In genomic region chr17:58343131-58343530, GRCh38 we compare ENCODE assay signal across 15 cellular contexts. TPM values are rescaled to one million over a fixed set of nuclear protein-coding genes. Genes with fewer than 3 reads are reported as not detected.
DNase-seq lines count a peak whose midpoint lies in the region; ATAC-seq and TF ChIP-seq lines count a peak whose summit lies in the region.
"Had no signal": no experiment of that assay in that cellular context is flagged by ENCODE, and none has a peak within 500 bp of the region (broad histone marks: within the 10 kb centered on the region; RNA-seq: fewer than 3 reads in every experiment).

No MANE protein-coding gene starts in this region.

- ATAC-seq in naive B cell (ENCODE audit: low read depth in 2 of 2) = no peak
- ATAC-seq: gastrocnemius medialis, HCT116 had no signal

- intact Hi-C loops in tibial artery (cut with DNase I; ENCODE audit: low total_unique reads) = no loop called here

- peaks cover 88% of the 10 kb centered on the region for H3K36me3 Mint-ChIP-seq in activated CD4-positive, alpha-beta memory T cell treated with anti-CD3 and anti-CD28 coated beads, Interleukin-2, amount 10 ng/mL, durations not matched to agents 7 days and 5 days (ENCODE audit: low read depth)
- H3K36me3 Mint-ChIP-seq in naive B cell = peaks cover 6 to 11% of the 10 kb centered on the region in 2 donors

- H3K36me3 ChIP-seq in BLaER1 treated with 17β-estradiol and CSF1 and Interleukin-3, amounts not matched to agents 10 nM and 100 nM = peaks cover 34 to 59% (median 52%) of the 10 kb centered on the region in 11 experiments
- H3K36me3 ChIP-seq in mesendoderm (ENCODE audit: control insufficient read depth, insufficient read depth, low read length) = peaks cover 13% of the 10 kb centered on the region
- H3K36me3 ChIP-seq in tibial artery = peaks cover 41 to 50% (median 47%) of the 10 kb centered on the region in 3 donors

- no peak overlapping the region for H3K18ac ChIP-seq in mesendoderm (ENCODE audit: low read length)

- CTCF ChIA-PET in activated CD4-positive, alpha-beta memory T cell treated with anti-CD3 and anti-CD28 coated beads, Interleukin-2, amount 10 ng/mL, durations not matched to agents 7 days and 5 days (lab: Charles Lee) = interaction anchor here (2.4 to 3.3 kb wide), 5 partner anchors 9 to 27 kb away, joined by 11 to 91 read pairs (median 28); partner anchors contain the start of genes SUPT4H1 and TSPOAP1

- DNase-seq in GM10266 (ENCODE audit: extremely low spot score) (no peak), naive B cell (no peak), NCI-H774 (lab: John Stamatoyannopoulos, UW) (no peak), mesendoderm (no peak), foreskin melanocyte (no peak), tibial artery (no peak)
- DNase-seq in activated CD4-positive, alpha-beta memory T cell treated with anti-CD3 and anti-CD28 coated beads, Interleukin-2, amount 10 ng/mL, durations not matched to agents 7 days and 5 days = no peak
- DNase-seq: BE2C, gastrocnemius medialis had no signal

- no peaks in the 10 kb centered on the region for H3K9me3 Mint-ChIP-seq in activated CD4-positive, alpha-beta memory T cell treated with anti-CD3 and anti-CD28 coated beads, Interleukin-2, amount 10 ng/mL, durations not matched to agents 7 days and 5 days
- no peaks in the 10 kb centered on the region for H3K9me3 Mint-ChIP-seq in naive B cell

- H3K9me3 ChIP-seq in BLaER1 treated with 17β-estradiol and CSF1 and Interleukin-3, amounts not matched to agents 10 nM and 100 nM (replicated peaks in 1 of 11) = no peaks in the 10 kb centered on the region
- no peaks in the 10 kb centered on the region for H3K9me3 ChIP-seq in tibial artery
- H3K9me3 ChIP-seq: BE2C, gastrocnemius medialis, mucosa of descending colon, prostate gland, SJSA1 had no signal

- no peak overlapping the region for H3K23ac ChIP-seq in mesendoderm (ENCODE audit: low read length)

- H3K56ac ChIP-seq in mesendoderm (ENCODE audit: low read length) = no peak overlapping the region

- no peaks in the 10 kb centered on the region for H3K27me3 ChIP-seq in BLaER1 treated with 17β-estradiol and CSF1 and Interleukin-3, amounts not matched to agents 10 nM and 100 nM
- H3K27me3 ChIP-seq in mesendoderm (ENCODE audit: insufficient read depth, low read length, poor library complexity) (no peaks in the 10 kb centered on the region), tibial artery (peaks cover 0 to 7% of the 10 kb centered on the region in 2 donors)
- H3K27me3 ChIP-seq: BE2C, SJSA1 had no signal

- no peak overlapping the region for H4K8ac ChIP-seq in mesendoderm (ENCODE audit: low read depth, low read length)

- no peak overlapping the region for H2AK5ac ChIP-seq in mesendoderm (ENCODE audit: low read length)

- peak overlapping the region; percentile 18 to 99 (median 54) for H3K4me3 ChIP-seq in BLaER1 treated with 17β-estradiol and CSF1 and Interleukin-3, amounts not matched to agents 10 nM and 100 nM
- H3K4me3 ChIP-seq in mesendoderm (ENCODE audit: low read length) (no peak overlapping the region), tibial artery (no peak overlapping the region)
- H3K4me3 ChIP-seq: gastrocnemius medialis, mucosa of descending colon, prostate gland, SJSA1 had no signal

- no peaks in the 10 kb centered on the region for H3K27me3 Mint-ChIP-seq in activated CD4-positive, alpha-beta memory T cell treated with anti-CD3 and anti-CD28 coated beads, Interleukin-2, amount 10 ng/mL, durations not matched to agents 7 days and 5 days
- H3K27me3 Mint-ChIP-seq in naive B cell = no peaks in the 10 kb centered on the region

- peak overlapping the region; percentile 98 for H3K4me3 Mint-ChIP-seq in activated CD4-positive, alpha-beta memory T cell treated with anti-CD3 and anti-CD28 coated beads, Interleukin-2, amount 10 ng/mL, durations not matched to agents 7 days and 5 days
- peak overlapping the region; percentile 83 to 96 (median 88) for H3K4me3 Mint-ChIP-seq in naive B cell

- H3K4me1 ChIP-seq in BLaER1 treated with 17β-estradiol and CSF1 and Interleukin-3, amounts not matched to agents 10 nM and 100 nM = peaks cover 92 to 100% (median 98%) of the 10 kb centered on the region in 10 experiments
- H3K4me1 ChIP-seq in mesendoderm (ENCODE audit: control insufficient read depth, low read depth, low read length) (peaks cover 13% of the 10 kb centered on the region), tibial artery (peaks cover 0 to 3% (median 2%) of the 10 kb centered on the region in 4 donors)
- H3K4me1 ChIP-seq: gastrocnemius medialis, prostate gland had no signal

- no peak overlapping the region for H2BK15ac ChIP-seq in mesendoderm (replicated peaks; ENCODE audit: low read depth)

- POLR2A ChIA-PET in activated CD4-positive, alpha-beta memory T cell treated with anti-CD3 and anti-CD28 coated beads, Interleukin-2, amount 10 ng/mL, durations not matched to agents 7 days and 5 days (lab: Charles Lee) = interaction anchor here (0.9 to 22.3 kb wide), 9 partner anchors 8 to 1443 kb away, joined by 3 to 1460 read pairs (median 17); partner anchors contain the start of genes RNF43, SUPT4H1 and TSPOAP1

- H3K4me1 Mint-ChIP-seq in activated CD4-positive, alpha-beta memory T cell treated with anti-CD3 and anti-CD28 coated beads, Interleukin-2, amount 10 ng/mL, durations not matched to agents 7 days and 5 days = peaks cover 81% of the 10 kb centered on the region
- peaks cover 54 to 92% (median 69%) of the 10 kb centered on the region in 3 donors for H3K4me1 Mint-ChIP-seq in naive B cell

- peak overlapping the region; percentile 97 to 100 (median 98) for H3K4me2 ChIP-seq in BLaER1 treated with 17β-estradiol and CSF1 and Interleukin-3, amounts not matched to agents 10 nM and 100 nM
- no peak overlapping the region for H3K4me2 ChIP-seq in mesendoderm (ENCODE audit: low read length)

- H3K79me2 ChIP-seq in mesendoderm (ENCODE audit: control insufficient read depth, insufficient read depth, low read length) = no peaks in the 10 kb centered on the region

- no peak overlapping the region for H4K5ac ChIP-seq in mesendoderm (ENCODE audit: low read length)

- H3K79me1 ChIP-seq in mesendoderm (ENCODE audit: low read length) = no peaks in the 10 kb centered on the region

- H2BK120ac ChIP-seq in mesendoderm (ENCODE audit: low read depth, low read length) = no peak overlapping the region

- H3K27ac Mint-ChIP-seq in activated CD4-positive, alpha-beta memory T cell treated with anti-CD3 and anti-CD28 coated beads, Interleukin-2, amount 10 ng/mL, durations not matched to agents 7 days and 5 days = peak overlapping the region; percentile 100
- peak overlapping the region; percentile 97 to 100 (median 99) for H3K27ac Mint-ChIP-seq in naive B cell

- H3K9ac ChIP-seq in BLaER1 treated with 17β-estradiol and CSF1 and Interleukin-3, amounts not matched to agents 10 nM and 100 nM = peak overlapping the region; percentile 59 to 100 (median 85)
- H3K9ac ChIP-seq in mesendoderm (ENCODE audit: low read length) = no peak overlapping the region

- peak overlapping the region; percentile 62 to 100 (median 99) for H3K27ac ChIP-seq in BLaER1 treated with 17β-estradiol and CSF1 and Interleukin-3, amounts not matched to agents 10 nM and 100 nM
- H3K27ac ChIP-seq in mesendoderm (ENCODE audit: low read depth, low read length) (no peak overlapping the region), tibial artery (no peak overlapping the region)
- H3K27ac ChIP-seq: gastrocnemius medialis, prostate gland, SJSA1, VCaP had no signal

- peaks cover 0 to 28% (median 10%) of the 10 kb centered on the region in 11 experiments; a peak in 10 of 22 replicates for H4K20me1 ChIP-seq in BLaER1 treated with 17β-estradiol and CSF1 and Interleukin-3, amounts not matched to agents 10 nM and 100 nM

- no CpG with 5 or more reads among the region's 4 CpGs for WGBS in mesendoderm (ENCODE audit: extremely low coverage, insufficient coverage, low lambda C conversion rate)

- TF ChIP-seq CTCF in GM10266 (IDR thresholded peaks at IDR 0.05; ENCODE audit: control insufficient read depth, insufficient read depth, low read depth, missing control alignments) (peak; percentile 8), tibial artery (IDR thresholded peaks at IDR 0.05) (no peak)

- H3K4ac ChIP-seq in mesendoderm (ENCODE audit: low read depth, low read length) = no peak overlapping the region

- no peak overlapping the region for H2BK5ac ChIP-seq in mesendoderm (ENCODE audit: low read length)

RNA-seq across cellular contexts. Expression of gene SUPT4H1, which starts 8.9 kb away (rescaled TPM):
- total RNA-seq in activated CD4-positive, alpha-beta memory T cell treated with anti-CD3 and anti-CD28 coated beads, Interleukin-2, amount 10 ng/mL, durations not matched to agents 7 days and 5 days = 10 to 100 TPM; 85.8 to 91.0 TPM
- 100 to 1,000 TPM in 4 of 6 donors, 10 to 100 TPM in 2; 77.4 to 128 (median 110) TPM for polyA plus RNA-seq in naive B cell (ENCODE audit: low read depth in 6 of 6)
- 97.5 TPM for polyA plus RNA-seq in mesendoderm (2013, experiment 1 of 2)
- 99.4 TPM for polyA plus RNA-seq in mesendoderm (2013, experiment 2 of 2)

RNA-seq across cellular contexts. Expression of gene TSPOAP1, which starts 14.5 kb away (rescaled TPM):
- total RNA-seq in activated CD4-positive, alpha-beta memory T cell treated with anti-CD3 and anti-CD28 coated beads, Interleukin-2, amount 10 ng/mL, durations not matched to agents 7 days and 5 days = 10 to 100 TPM; 60.9 to 69.4 TPM
- under 1 TPM in 4 of 6 donors, not detected in 2; 0.03 to 0.58 (median 0.38) TPM for polyA plus RNA-seq in naive B cell (ENCODE audit: low read depth in 6 of 6)
- polyA plus RNA-seq in mesendoderm (2013, experiment 1 of 2) = 0.93 TPM
- polyA plus RNA-seq in mesendoderm (2013, experiment 2 of 2) = 0.78 TPM

Comparison
In these comparisons a context has a peak if more than half of its experiments do, and no peak if none do; other contexts are left out.
1. H3K27ac ChIP-seq: peak in BLaER1 treated with 17β-estradiol and CSF1 and Interleukin-3, amounts not matched to agents 10 nM and 100 nM (11 of 11); none in mesendoderm (single experiment) and tibial artery (0 of 2).
2. H3K4me3 ChIP-seq: peak in BLaER1 treated with 17β-estradiol and CSF1 and Interleukin-3, amounts not matched to agents 10 nM and 100 nM (10 of 10); none in mesendoderm (single experiment) and tibial artery (0 of 2).